ENCODE assay signal across 30 cellular contexts in the genomic region with DNA sequence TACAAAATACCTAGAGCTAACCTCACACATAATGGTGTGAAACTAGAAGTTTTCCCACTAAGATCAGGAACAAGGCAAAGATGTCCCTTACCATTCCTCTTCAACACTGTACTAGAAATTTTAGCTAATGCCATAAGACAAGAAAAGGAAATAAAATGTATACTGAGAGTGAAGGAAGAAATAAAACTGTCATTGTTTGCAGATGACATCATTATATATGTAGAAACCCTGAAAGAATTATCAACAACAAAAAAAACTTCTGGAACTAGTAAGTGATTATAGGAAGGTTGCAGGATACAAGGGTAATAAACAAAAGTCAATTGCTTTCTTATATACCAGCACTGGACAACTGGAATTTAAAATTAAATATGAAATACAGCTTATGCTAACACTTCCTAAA.
DNase-seq lines count a peak whose midpoint lies in the region; ATAC-seq, FAIRE-seq and TF ChIP-seq lines count a peak whose summit lies in the region.
"Had no signal": no experiment of that assay in that cellular context is flagged by ENCODE, and none has a peak within 500 bp of the region (broad histone marks: within the 10 kb centered on the region; RNA-seq: fewer than 3 reads in every experiment).

No MANE protein-coding gene starts in this region.

- TF ChIP-seq POLR2A in HepG2 (IDR thresholded peaks at IDR 0.05; ENCODE audit: insufficient read depth in 1 of 2, low read depth in 2 of 2, low read length in 2 of 2): no peak
- no peak for TF ChIP-seq POLR2A in right lobe of liver (IDR thresholded peaks at IDR 0.05)

- no peak overlapping the region for H3K4me2 ChIP-seq in HepG2 (ENCODE audit: low read depth, low read length)
- H3K4me2 ChIP-seq: A549; BLaER1; BLaER1 treated with 17β-estradiol and CSF1 and Interleukin-3, amounts not matched to agents 10 nM and 100 nM had no signal

- no peak for ATAC-seq in HepG2
- ATAC-seq in right lobe of liver: no peak
- ATAC-seq: A549; CD8-positive, alpha-beta T cell had no signal

- no peak for DNase-seq in HepG2 (ENCODE audit: low spot score)
- DNase-seq in right lobe of liver: no peak
- no peak for DNase-seq in H7
- DNase-seq: 8988T; ACHN; AML-193; BE2C; C1 segment of cervical spinal cord; Caco-2; Calu3; CD4-positive, alpha-beta memory T cell; CD4-positive, alpha-beta T cell; CD4-positive, CD25-positive, alpha-beta regulatory T cell; CD8-positive, alpha-beta memory T cell; CD8-positive, alpha-beta T cell; COR-L47; DMS 273 treated with DMSO at 0.1 percent for 48 hours; DMS153; DMS53; DMS79; DMS79 treated with DMSO at 0.1 percent for 48 hours; DND-41; EL had no signal

- TF ChIP-seq EP300 in HepG2 (IDR thresholded peaks at IDR 0.05; ENCODE audit: low read depth in 2 of 2, low read length in 2 of 2): no peak
- TF ChIP-seq EP300 in HepG2 (CRISPR knock-in tag; IDR thresholded peaks at IDR 0.05; ENCODE audit: borderline replicate concordance): no peak

- H4K20me1 ChIP-seq in HepG2 (ENCODE audit: insufficient read depth, low read length): no peaks in the 10 kb centered on the region
- H4K20me1 ChIP-seq: BLaER1; BLaER1 treated with 17β-estradiol and CSF1 and Interleukin-3, amounts not matched to agents 10 nM and 100 nM had no signal

- H3K9ac ChIP-seq in HepG2 (ENCODE audit: insufficient read depth, low read depth, low read length): no peak overlapping the region
- H3K9ac ChIP-seq: BLaER1; BLaER1 treated with 17β-estradiol and CSF1 and Interleukin-3, amounts not matched to agents 10 nM and 100 nM had no signal

- H3K9me3 ChIP-seq in HepG2 (ENCODE audit: low read length): peaks cover 13% of the 10 kb centered on the region
- H3K9me3 ChIP-seq in right lobe of liver: no peaks in the 10 kb centered on the region
- no peaks in the 10 kb centered on the region for H3K9me3 ChIP-seq in HEK293 (ENCODE audit: control insufficient read depth, insufficient read depth, low read depth, low read length)
- H3K9me3 ChIP-seq: A549, BE2C, BLaER1 had no signal

- no peaks in the 10 kb centered on the region for H3K79me2 ChIP-seq in HepG2 (ENCODE audit: insufficient read depth, low read length)

- H3K27me3 ChIP-seq in HepG2 (ENCODE audit: control insufficient read depth in 1 of 2, insufficient read depth in 2 of 2, low read length in 2 of 2) (no peaks in the 10 kb centered on the region; a peak in 1 of 5 replicates), right lobe of liver (no peaks in the 10 kb centered on the region), H7 (ENCODE audit: control insufficient read depth, insufficient read depth, low read length) (no peaks in the 10 kb centered on the region)
- H3K27me3 ChIP-seq: BE2C; BLaER1; BLaER1 treated with 17β-estradiol and CSF1 and Interleukin-3, amounts not matched to agents 10 nM and 100 nM had no signal

- H3K4me3 ChIP-seq in HepG2 (replicated peaks in 1 of 3; ENCODE audit: insufficient read depth in 1 of 3, low read depth in 2 of 3, low read length in 3 of 3) (no peak overlapping the region), right lobe of liver (no peak overlapping the region), HEK293 (ENCODE audit: low read depth, low read length) (no peak overlapping the region), H7 (ENCODE audit: insufficient read depth, low read depth, low read length) (no peak overlapping the region)
- H3K4me3 ChIP-seq: A549; BLaER1; BLaER1 treated with 17β-estradiol and CSF1 and Interleukin-3, amounts not matched to agents 10 nM and 100 nM had no signal

- no peak for FAIRE-seq in HepG2 (lab: Jason Lieb, UNC)
- FAIRE-seq: A549, D721Med had no signal

- no peak for TF ChIP-seq RAD21 in HepG2 (CRISPR knock-in tag; IDR thresholded peaks at IDR 0.05)

- intact Hi-C loops in HepG2 (cut with micrococcal nuclease; ENCODE audit: unreplicated experiment) (no loop called here), right lobe of liver (cut with DNase I) (no loop called here)

- H2AFZ ChIP-seq in HepG2 (ENCODE audit: low read length): no peak overlapping the region

- H3K36me3 ChIP-seq in HepG2 (replicated peaks in 1 of 2; ENCODE audit: control insufficient read depth in 1 of 2, insufficient read depth in 2 of 2, low read length in 2 of 2): no peaks in the 10 kb centered on the region
- H3K36me3 ChIP-seq in right lobe of liver: no peaks in the 10 kb centered on the region
- H3K36me3 ChIP-seq in HEK293 (ENCODE audit: control insufficient read depth in 2 of 2, insufficient read depth in 1 of 2, low read length in 2 of 2): no peaks in the 10 kb centered on the region
- no peaks in the 10 kb centered on the region for H3K36me3 ChIP-seq in H7 (replicated peaks; ENCODE audit: control insufficient read depth, insufficient read depth, low read length)
- H3K36me3 ChIP-seq: BE2C; BLaER1; BLaER1 treated with 17β-estradiol and CSF1 and Interleukin-3, amounts not matched to agents 10 nM and 100 nM had no signal

- H3K4me1 ChIP-seq in HepG2 (ENCODE audit: insufficient read depth, low read length) (no peaks in the 10 kb centered on the region), right lobe of liver (no peaks in the 10 kb centered on the region), HEK293 (ENCODE audit: control insufficient read depth, insufficient read depth, low read length) (no peaks in the 10 kb centered on the region)
- H3K4me1 ChIP-seq: A549; BE2C; BLaER1; BLaER1 treated with 17β-estradiol and CSF1 and Interleukin-3, amounts not matched to agents 10 nM and 100 nM; Caco-2 had no signal

- POLR2A ChIA-PET in HepG2 (lab: Yijun Ruan, JAX) (no interaction called here), HEK293 (lab: Yijun Ruan, JAX) (no interaction called here)

- in situ Hi-C loops in HepG2 (cut with HindIII; ENCODE audit: extremely low pct_ligation_motif_present, low pct_unique_long_range_greater_than_20kb): no loop called here

- BruUV-seq in HepG2 (replicated peaks; lab: Mats Ljungman, UMichigan): no TSS peak

- no peak for TF ChIP-seq CTCF in HepG2 (CRISPR knock-in tag; IDR thresholded peaks at IDR 0.05)
- TF ChIP-seq CTCF in right lobe of liver (IDR thresholded peaks at IDR 0.05): no peak
- no peak for TF ChIP-seq CTCF in HEK293 (tag by site-specific recombination; IDR thresholded peaks at IDR 0.05)

- CTCF ChIA-PET in HepG2 (lab: Yijun Ruan, JAX; ENCODE audit: low intra/inter-chr PET ratio, low total read pairs): no interaction called here
- CTCF ChIA-PET in HEK293 (lab: Yijun Ruan, JAX): no interaction called here

- no peak overlapping the region for H3K27ac ChIP-seq in HepG2 (ENCODE audit: extremely low read length, insufficient read depth, low read length)
- H3K27ac ChIP-seq in right lobe of liver: no peak overlapping the region
- H3K27ac ChIP-seq in HEK293 (ENCODE audit: extremely low read depth, low read depth, low read length): no peak overlapping the region
- H3K27ac ChIP-seq: 22Rv1; A549; BLaER1; BLaER1 treated with 17β-estradiol and CSF1 and Interleukin-3, amounts not matched to agents 10 nM and 100 nM; C4-2B had no signal

TF ChIP-seq in HepG2, 621 proteins besides CTCF, POLR2A, EP300 and RAD21:
- TF ChIP-seq SMARCE1 (IDR thresholded peaks at IDR 0.05; ENCODE audit: borderline replicate concordance) (no peak), ATF7 (IDR thresholded peaks at IDR 0.05) (peak; percentile 87), ATF7 (CRISPR knock-in tag; IDR thresholded peaks at IDR 0.05) (no peak)

TF ChIP-seq in HEK293, 187 proteins besides CTCF, POLR2A, EP300 and RAD21:
- TF ChIP-seq, protein P1, sequence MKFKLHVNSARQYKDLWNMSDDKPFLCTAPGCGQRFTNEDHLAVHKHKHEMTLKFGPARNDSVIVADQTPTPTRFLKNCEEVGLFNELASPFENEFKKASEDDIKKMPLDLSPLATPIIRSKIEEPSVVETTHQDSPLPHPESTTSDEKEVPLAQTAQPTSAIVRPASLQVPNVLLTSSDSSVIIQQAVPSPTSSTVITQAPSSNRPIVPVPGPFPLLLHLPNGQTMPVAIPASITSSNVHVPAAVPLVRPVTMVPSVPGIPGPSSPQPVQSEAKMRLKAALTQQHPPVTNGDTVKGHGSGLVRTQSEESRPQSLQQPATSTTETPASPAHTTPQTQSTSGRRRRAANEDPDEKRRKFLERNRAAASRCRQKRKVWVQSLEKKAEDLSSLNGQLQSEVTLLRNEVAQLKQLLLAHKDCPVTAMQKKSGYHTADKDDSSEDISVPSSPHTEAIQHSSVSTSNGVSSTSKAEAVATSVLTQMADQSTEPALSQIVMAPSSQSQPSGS (tag by site-specific recombination; IDR thresholded peaks at IDR 0.05; ENCODE audit: low read depth): peak; percentile 75
- TF ChIP-seq ZNF747 (tag by site-specific recombination; IDR thresholded peaks at IDR 0.05): no peak
TF ChIP-seq in HEK293: peak in this region for 1.
